In genomic region chr22:29359469-29359868, GRCh38 we compare ENCODE assay signal across 8 cellular contexts. TPM values are rescaled to one million over a fixed set of nuclear protein-coding genes. Genes with fewer than 3 reads are reported as not detected.
A peak's percentile ranks its signal among the peaks of the same experiment; 100 is the strongest.
DNase-seq lines count a peak whose midpoint lies in the region; ATAC-seq and TF ChIP-seq lines count a peak whose summit lies in the region.

No MANE protein-coding gene starts in this region.

- WGBS in endodermal cell (ENCODE audit: insufficient coverage in 1 of 2, insufficient read length in 1 of 2), 2 experiments: 75 to 81% methylated on average over 6 to 9 of the region's 9 CpGs

- ATAC-seq in DND-41 (ENCODE audit: insufficient read depth, low read depth) (no peak), GM18498 (IDR thresholded peaks at IDR 0.05; ENCODE audit: unreplicated experiment) (no peak), GM18517 (IDR thresholded peaks at IDR 0.05; ENCODE audit: unreplicated experiment) (no peak)

- no peaks in the 10 kb centered on the region for H3K79me2 ChIP-seq in DND-41 (ENCODE audit: insufficient read depth, low read length)
- no peaks in the 10 kb centered on the region for H3K79me2 ChIP-seq in OCI-LY1 (ENCODE audit: insufficient read depth, low read length)

- no peaks in the 10 kb centered on the region for H3K4me1 Mint-ChIP-seq in endodermal cell

- H3K36me3 Mint-ChIP-seq in endodermal cell (ENCODE audit: low read depth): peaks cover 32% of the 10 kb centered on the region

- H3K4me1 ChIP-seq in DND-41 (ENCODE audit: insufficient read depth, low read length) (no peaks in the 10 kb centered on the region), OCI-LY1 (ENCODE audit: insufficient read depth, low read length, severe bottlenecking) (peaks cover 12% of the 10 kb centered on the region), endodermal cell (ENCODE audit: control insufficient read depth, insufficient read depth, low read length) (no peaks in the 10 kb centered on the region)

- no peaks in the 10 kb centered on the region for H3K9me2 ChIP-seq in OCI-LY1 (ENCODE audit: low read depth, low read length)

- no peaks in the 10 kb centered on the region for H3F3A ChIP-seq in OCI-LY1 (ENCODE audit: insufficient read depth, low read length)

- DNase-seq in DND-41 (no peak), endodermal cell (peak; percentile 83), myocyte (ENCODE audit: low read depth) (peak; percentile 79), NCI-H1092 (lab: John Stamatoyannopoulos, UW) (no peak)
- no peak for DNase-seq in stimulated activated CD8-positive, alpha-beta memory T cell treated with anti-CD3 and anti-CD28 coated beads, Interleukin-4, amount 100 ng/mL, for 48 hours

- no peaks in the 10 kb centered on the region for H3K9me3 Mint-ChIP-seq in endodermal cell

- H3K4me3 Mint-ChIP-seq in endodermal cell: no peak overlapping the region

- H3K36me3 ChIP-seq in DND-41 (ENCODE audit: insufficient read depth, low read length) (peaks cover 59% of the 10 kb centered on the region), OCI-LY1 (ENCODE audit: insufficient read depth, low read length) (peaks cover 74% of the 10 kb centered on the region), endodermal cell (ENCODE audit: control insufficient read depth, insufficient read depth, low read length) (peaks cover 44% of the 10 kb centered on the region)

- H3K27ac ChIP-seq in DND-41 (ENCODE audit: low read length) (no peak overlapping the region), OCI-LY1 (ENCODE audit: low read depth, low read length, poor library complexity, severe bottlenecking) (no peak overlapping the region), endodermal cell (ENCODE audit: low read depth, low read length) (no peak overlapping the region)

- H3K27ac Mint-ChIP-seq in endodermal cell: no peak overlapping the region

- H3K9me3 ChIP-seq in DND-41 (ENCODE audit: insufficient read depth, low read length, severe bottlenecking): no peaks in the 10 kb centered on the region
- H3K9me3 ChIP-seq in OCI-LY1 (ENCODE audit: low read length): no peaks in the 10 kb centered on the region
- H3K9me3 ChIP-seq in endodermal cell (ENCODE audit: control insufficient read depth, low read length): no peaks in the 10 kb centered on the region

- H3K4me2 ChIP-seq in DND-41 (ENCODE audit: insufficient read depth, low read length) (no peak overlapping the region), OCI-LY1 (ENCODE audit: low read length) (no peak overlapping the region)

- H3K4me3 ChIP-seq in DND-41 (ENCODE audit: low read depth in 1 of 2, low read length in 2 of 2): no peak overlapping the region
- no peak overlapping the region for H3K4me3 ChIP-seq in OCI-LY1 (ENCODE audit: low read depth, low read length, poor library complexity, severe bottlenecking)
- H3K4me3 ChIP-seq in endodermal cell (ENCODE audit: low read length): no peak overlapping the region

- H4K20me1 ChIP-seq in DND-41 (ENCODE audit: insufficient read depth, low read length) (peaks cover 4% of the 10 kb centered on the region; the same call in 1 of the 2 replicates), OCI-LY1 (ENCODE audit: insufficient read depth, low read length) (no peaks in the 10 kb centered on the region)

- H3K9ac ChIP-seq in DND-41 (ENCODE audit: low read depth, low read length): no peak overlapping the region
- H3K9ac ChIP-seq in OCI-LY1 (ENCODE audit: low read length): no peak overlapping the region
- H3K9ac ChIP-seq in endodermal cell (ENCODE audit: extremely low read depth, low read length, poor library complexity, severe bottlenecking): no peak overlapping the region

- no peaks in the 10 kb centered on the region for H3K27me3 ChIP-seq in DND-41 (ENCODE audit: insufficient read depth, low read length, poor library complexity)
- no peaks in the 10 kb centered on the region for H3K27me3 ChIP-seq in OCI-LY1 (ENCODE audit: insufficient read depth, low read length)
- no peaks in the 10 kb centered on the region for H3K27me3 ChIP-seq in endodermal cell (ENCODE audit: control insufficient read depth, insufficient read depth, low read length, poor library complexity, severe bottlenecking)

- H2AFZ ChIP-seq in DND-41 (ENCODE audit: low read depth, low read length) (no peak overlapping the region), OCI-LY1 (ENCODE audit: low read length) (no peak overlapping the region)

- H3K27me3 Mint-ChIP-seq in endodermal cell (ENCODE audit: insufficient read depth): no peaks in the 10 kb centered on the region

- TF ChIP-seq CTCF in DND-41 (IDR thresholded peaks at IDR 0.05; ENCODE audit: borderline replicate concordance, extremely low read depth, low read length, poor library complexity, severe bottlenecking): peak; percentile 44
- peak; percentile 39; the same call in 1 of the 2 replicates for TF ChIP-seq CTCF in OCI-LY1 (IDR thresholded peaks at IDR 0.05; ENCODE audit: low read length)
- peak; percentile 80 for TF ChIP-seq CTCF in endodermal cell (conservative IDR thresholded peaks at IDR 0.05)

RNA-seq across cellular contexts. Expression of gene AP1B1, which starts 28.9 kb away (rescaled TPM):
- total RNA-seq in endodermal cell (10 to 100 TPM; 64.9 to 76.6 TPM), myocyte (39.9 and 43.3 TPM in 2 replicates)
- 51.3 TPM for polyA plus RNA-seq in endodermal cell (2013, experiment 1 of 2)
- 49.8 TPM for polyA plus RNA-seq in endodermal cell (2013, experiment 2 of 2)
- 39.9 TPM for polyA plus RNA-seq in myocyte (2012)

RNA-seq across cellular contexts. Expression of gene RASL10A, which starts 44.0 kb away (rescaled TPM):
- total RNA-seq in endodermal cell: 1 to 10 TPM; 1.3 TPM
- 1.0 TPM for polyA plus RNA-seq in endodermal cell (2013, experiment 1 of 2)
- 1.1 TPM for polyA plus RNA-seq in endodermal cell (2013, experiment 2 of 2)
- 2.5 and 9.5 TPM in 2 replicates for total RNA-seq in myocyte
- polyA plus RNA-seq in myocyte (2012): 1.00 TPM

RNA-seq across cellular contexts. Expression of gene GAS2L1, which starts 53.0 kb away (rescaled TPM):
- total RNA-seq in endodermal cell: 10 to 100 TPM; 22.2 to 24.9 TPM
- 13.9 TPM for polyA plus RNA-seq in endodermal cell (2013, experiment 1 of 2)
- 14.7 TPM for polyA plus RNA-seq in endodermal cell (2013, experiment 2 of 2)
- total RNA-seq in myocyte: 20.4 and 34.9 TPM in 2 replicates
- polyA plus RNA-seq in myocyte (2012): 29.4 TPM

Comparison
In these comparisons a context has a peak if more than half of its experiments do, and no peak if none do; other contexts are left out.
1. DNase-seq: peak in endodermal cell (single experiment) and myocyte (single experiment); none in DND-41 (single experiment), stimulated activated CD8-positive, alpha-beta memory T cell treated with anti-CD3 and anti-CD28 coated beads, Interleukin-4, amount 100 ng/mL, for 48 hours (single experiment) and NCI-H1092 (single experiment).
2. Peak in every context shown above with its lines, with median percentiles within 50 percentile points of each other: CTCF ChIP-seq.